ENCODE assay signal across 8 cellular contexts in genomic region chr3:72996121-72996472, GRCh38. TPM values are rescaled to one million over a fixed set of nuclear protein-coding genes. Genes with fewer than 3 reads are reported as not detected.
DNase-seq lines count a peak whose midpoint lies in the region; ATAC-seq, FAIRE-seq and TF ChIP-seq lines count a peak whose summit lies in the region.

No MANE protein-coding gene starts in this region.

- no peaks in the 10 kb centered on the region for H3K9me1 ChIP-seq in K562 (ENCODE audit: control insufficient read depth, insufficient read depth, low read length)

- TF ChIP-seq EP300 in K562 (IDR thresholded peaks at IDR 0.05; ENCODE audit: low read length), result no peak

- no peaks in the 10 kb centered on the region for H3K9me3 Mint-ChIP-seq in activated CD4-positive, alpha-beta T cell treated with anti-CD3 and anti-CD28 coated beads for 36 hours (ENCODE audit: low read depth)

- H3K27me3 Mint-ChIP-seq in activated CD4-positive, alpha-beta T cell treated with anti-CD3 and anti-CD28 coated beads for 36 hours, result no peaks in the 10 kb centered on the region

- H3K27me3 ChIP-seq in K562 (ENCODE audit: control insufficient read depth in 2 of 2, insufficient read depth in 2 of 2, low read length in 2 of 2) (no peaks in the 10 kb centered on the region), tibial artery (no peaks in the 10 kb centered on the region)

- DNase-seq in activated CD4-positive, alpha-beta T cell treated with anti-CD3 and anti-CD28 coated beads for 36 hours, result no peak
- no peak for DNase-seq in activated CD4-positive, alpha-beta T cell treated with anti-CD3 and anti-CD28 coated beads, Interleukin-2, amount 50 U/mL, for 4 hours
- no peak for DNase-seq in K562 (ENCODE audit: extremely low read depth in 1 of 4, low spot score in 3 of 4)
- peak in 1 of 2 donors; percentile 85 for DNase-seq in lower leg skin (ENCODE audit: low spot score in 2 of 2)
- peak in 1 of 2 donors; percentile 23 for DNase-seq in tibial artery
- no peak for DNase-seq in NCI-H82 treated with DMSO at 0.1 percent for 48 hours (lab: John Stamatoyannopoulos, UW; ENCODE audit: unreplicated experiment)

- H3K36me3 ChIP-seq in K562 (ENCODE audit: control insufficient read depth, insufficient read depth, low read length), result peaks cover 30% of the 10 kb centered on the region
- H3K36me3 ChIP-seq in tibial artery, result peaks cover 0 to 6% (median 0%) of the 10 kb centered on the region in 3 donors

- peaks cover 43% of the 10 kb centered on the region for H3K79me2 ChIP-seq in K562 (ENCODE audit: control insufficient read depth, insufficient read depth, low read length)

- FAIRE-seq in K562 (lab: Jason Lieb, UNC), result no peak

- H2AFZ ChIP-seq in K562 (ENCODE audit: low read depth, low read length), result peak overlapping the region; percentile 98

- CTCF ChIA-PET in activated CD4-positive, alpha-beta T cell treated with anti-CD3 and anti-CD28 coated beads for 36 hours (lab: Charles Lee), result interaction anchor here (5.9 kb wide), 1 partner anchor 60 kb away, joined by 29 read pairs; no protein-coding TSS in a partner anchor
- CTCF ChIA-PET in K562 (lab: Yijun Ruan, JAX; ENCODE audit: low intra/inter-chr PET ratio), result interaction anchor here (4.0 kb wide), 1 partner anchor 57 kb away, joined by 21 read pairs; no protein-coding TSS in a partner anchor

- peak overlapping the region; percentile 88 for H3K4me2 ChIP-seq in K562 (ENCODE audit: insufficient read depth, low read length)

- POLR2A ChIA-PET in activated CD4-positive, alpha-beta T cell treated with anti-CD3 and anti-CD28 coated beads for 36 hours (lab: Charles Lee), result no interaction called here
- POLR2A ChIA-PET in K562 (lab: Yijun Ruan, JAX), result interaction anchor here (0.7 to 2.0 kb wide), 3 partner anchors 14 to 365 kb away, joined by 3 to 12 read pairs (median 3); no protein-coding TSS in a partner anchor

- in situ Hi-C loops in K562 (cut with MboI), result no loop called here

- peak overlapping the region; percentile 85 for H3K4me3 Mint-ChIP-seq in activated CD4-positive, alpha-beta T cell treated with anti-CD3 and anti-CD28 coated beads for 36 hours

- H3K9me3 ChIP-seq in K562 (replicated peaks; ENCODE audit: control insufficient read depth, insufficient read depth, low read depth, low read length), result no peaks in the 10 kb centered on the region
- no peaks in the 10 kb centered on the region for H3K9me3 ChIP-seq in tibial artery

- peak overlapping the region; percentile 93 for H3K27ac Mint-ChIP-seq in activated CD4-positive, alpha-beta T cell treated with anti-CD3 and anti-CD28 coated beads for 36 hours

- H3K36me3 Mint-ChIP-seq in activated CD4-positive, alpha-beta T cell treated with anti-CD3 and anti-CD28 coated beads for 36 hours (ENCODE audit: low read depth), result peaks cover 30% of the 10 kb centered on the region

- ATAC-seq in activated CD4-positive, alpha-beta T cell treated with anti-CD3 and anti-CD28 coated beads for 36 hours, result no peak
- no peak for ATAC-seq in K562
- ATAC-seq in GM18909 (IDR thresholded peaks at IDR 0.05; ENCODE audit: poor library complexity, unreplicated experiment), result no peak
- ATAC-seq in HG03432 (IDR thresholded peaks at IDR 0.05; ENCODE audit: unreplicated experiment), result no peak

- peaks cover 31% of the 10 kb centered on the region for H3K4me1 Mint-ChIP-seq in activated CD4-positive, alpha-beta T cell treated with anti-CD3 and anti-CD28 coated beads for 36 hours

- H4K20me1 ChIP-seq in K562 (replicated peaks; ENCODE audit: control insufficient read depth, insufficient read depth, low read length), result peaks cover 17% of the 10 kb centered on the region

- BruUV-seq in K562 (replicated peaks; lab: Mats Ljungman, UMichigan), result TSS peak; percentile 72

- no peak for TF ChIP-seq RAD21 in K562 (CRISPR knock-in tag; conservative IDR thresholded peaks at IDR 0.05 in 1 of 2, IDR thresholded peaks at IDR 0.05 in 1 of 2)

- intact Hi-C loops in activated CD4-positive, alpha-beta T cell treated with anti-CD3 and anti-CD28 coated beads for 36 hours (cut with DNase I, micrococcal nuclease), result loop anchor here (1.0 to 10.0 kb wide), 6 partner anchors 19 to 1271 kb away; partner anchors contain the start of genes SHQ1 (in 2 of the 2) and EIF4E3 (in 1 of the 2)
- intact Hi-C loops in K562 (cut with micrococcal nuclease) (loop anchor here (5.0 kb wide), 2 partner anchors 61 to 109 kb away; partner anchors contain the start of gene GXYLT2), lower leg skin (cut with DNase I; ENCODE audit: low total_unique reads) (no loop called here), tibial artery (cut with DNase I; ENCODE audit: low total_unique reads) (loop anchor here (10.0 kb wide), 1 partner anchor 49 kb away; no protein-coding TSS in a partner anchor)

- WGBS in K562 (ENCODE audit: insufficient coverage, low coverage, missing lambda C conversion rate), result 67% methylated on average over 12 of the region's 20 CpGs
- 81 to 90% methylated on average over 20 of the region's 20 CpGs for WGBS in lower leg skin, 2 donors

- TF ChIP-seq CTCF in K562 (IDR thresholded peaks at IDR 0.05 in 2 of 3, conservative IDR thresholded peaks at IDR 0.05 in 1 of 3; ENCODE audit: insufficient read depth in 2 of 3, low read depth in 1 of 3, low read length in 3 of 3) (no peak), lower leg skin (IDR thresholded peaks at IDR 0.05) (no peak), tibial artery (IDR thresholded peaks at IDR 0.05) (no peak)

- TF ChIP-seq POLR2A in K562 (conservative IDR thresholded peaks at IDR 0.05), result no peak
- TF ChIP-seq POLR2A in lower leg skin (IDR thresholded peaks at IDR 0.05), result no peak

- peak overlapping the region; percentile 94 to 96; a peak in 3 of 4 replicates for H3K9ac ChIP-seq in K562 (ENCODE audit: insufficient read depth in 1 of 2, low read depth in 2 of 2, low read length in 2 of 2)

- H3K4me1 ChIP-seq in K562 (replicated peaks in 1 of 2; ENCODE audit: control insufficient read depth in 2 of 2, insufficient read depth in 2 of 2, low read length in 2 of 2) (peaks cover 13 to 24% of the 10 kb centered on the region in 2 experiments; a peak in 4 of 5 replicates), tibial artery (peaks cover 0 to 40% (median 21%) of the 10 kb centered on the region in 4 donors)

- H3K4me3 ChIP-seq in K562 (peak overlapping the region; percentile 85), lower leg skin (ENCODE audit: low read depth, poor library complexity, severe bottlenecking) (peak overlapping the region; percentile 47), tibial artery (peak overlapping the region; percentile 89 to 92)

- H3K27ac ChIP-seq in K562 (ENCODE audit: extremely low read depth, low read depth, low read length) (peak overlapping the region; percentile 96), tibial artery (peak overlapping the region; percentile 98)

TF ChIP-seq in K562, 482 proteins besides CTCF, POLR2A, EP300 and RAD21 (continues in another document):
- TF ChIP-seq GTF2E2 (tag; IDR thresholded peaks at IDR 0.05) (0 out of 2 replicates have a peak, but pooled peaks have one; percentile 2), L3MBTL2 (IDR thresholded peaks at IDR 0.05) (no peak)
- TF ChIP-seq, protein P1, sequence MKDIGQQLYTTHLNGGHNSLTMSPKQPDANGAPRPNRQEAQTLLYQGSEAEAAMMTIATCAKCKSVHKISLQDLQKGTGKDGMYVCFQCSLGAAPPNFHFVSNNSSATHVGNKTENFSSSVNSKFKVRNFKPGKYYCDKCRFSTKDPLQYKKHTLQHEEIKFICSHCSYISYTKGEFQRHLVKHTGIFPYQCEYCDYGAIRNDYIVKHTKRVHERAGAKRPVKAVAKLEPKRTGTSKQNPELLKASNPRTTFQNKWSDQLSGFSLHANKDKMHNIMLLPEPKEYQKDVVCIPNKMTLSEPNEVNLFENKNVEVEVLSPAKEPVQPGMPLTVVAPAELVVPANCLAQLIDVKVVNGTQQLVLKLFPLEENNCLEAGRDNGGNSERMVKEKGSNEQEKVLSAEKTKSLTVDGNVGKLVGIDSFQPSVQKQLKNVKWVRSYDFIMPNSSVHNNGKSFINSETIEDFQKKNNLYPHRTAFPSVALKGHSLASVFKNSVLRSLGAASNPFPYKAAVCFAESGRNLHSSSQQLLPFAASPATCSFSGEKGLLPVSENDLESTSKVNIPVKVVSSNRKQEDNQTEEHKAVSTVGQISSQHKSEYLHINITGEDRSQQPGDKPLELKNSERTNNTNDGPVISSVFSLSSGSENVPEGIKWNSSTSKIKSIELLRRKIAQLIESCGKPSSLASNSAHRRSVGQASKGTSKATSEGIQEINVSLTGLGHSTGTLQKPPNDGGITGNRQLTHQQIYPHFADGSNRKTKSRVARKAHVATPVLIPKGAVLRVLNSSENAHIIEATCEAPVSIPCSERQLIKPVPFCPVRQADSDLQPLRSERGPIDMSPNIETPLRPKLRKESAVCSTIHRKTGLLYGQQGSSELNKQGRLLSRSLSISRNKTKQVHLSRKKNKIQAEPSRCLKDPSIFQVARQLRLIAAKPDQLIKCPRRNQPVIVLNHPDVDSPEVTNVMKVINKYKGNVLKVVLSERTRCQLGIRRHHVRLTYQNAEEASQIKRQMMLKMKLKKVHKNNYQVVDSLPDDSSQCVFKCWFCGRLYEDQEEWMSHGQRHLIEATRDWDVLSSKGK (CRISPR knock-in tag; IDR thresholded peaks at IDR 0.05), result no peak

RNA-seq across cellular contexts. Expression of gene PPP4R2, which starts 0.5 kb away (rescaled TPM):
- total RNA-seq in activated CD4-positive, alpha-beta T cell treated with anti-CD3 and anti-CD28 coated beads for 36 hours, result 10 to 100 TPM; 75.1 to 91.5 TPM
- total RNA-seq in K562 (2011; cell fraction: chromatin; rRNA removed; ENCODE audit: low replicate concordance), result 13.1 and 47.8 TPM in 2 replicates
- total RNA-seq in K562 (2011; cell fraction: nucleolus; rRNA removed), result 9.3 TPM in 2 replicates
- total RNA-seq in K562 (2011; cell fraction: nucleoplasm; rRNA removed), result 21.8 and 28.9 TPM in 2 replicates
- 26.9 and 31.6 TPM in 2 replicates for total RNA-seq in K562 (2014; rRNA removed)
- total RNA-seq in K562 (2014; rRNA removed; fragmentation: Illumina TruSeq; extraction: Trizol), result 46.7 and 57.5 TPM in 2 replicates
- total RNA-seq in K562 (2015; rRNA removed; fragmentation: Illumina TruSeq; extraction: Trizol), result 34.9 and 38.7 TPM in 2 replicates
- 43.1 and 49.6 TPM in 2 replicates for total RNA-seq in K562 (2021)
- 17.0 and 32.1 TPM in 2 replicates for polyA plus RNA-seq in K562 (2011; rRNA removed)
- polyA plus RNA-seq in K562 (2011; cell fraction: cytosol; rRNA removed), result 2.3 and 5.1 TPM in 2 replicates
- polyA plus RNA-seq in K562 (2011; cell fraction: nucleus; rRNA removed), result 5.0 and 8.1 TPM in 2 replicates
- 15.2 and 21.6 TPM in 2 replicates for polyA plus RNA-seq in K562 (2012)
- polyA plus RNA-seq in K562 (2014; fragmentation: Illumina TruSeq; extraction: Trizol), result 23.2 and 27.4 TPM in 2 replicates
- polyA plus RNA-seq in K562 (2014; fragmentation: Nextera tagmentation; extraction: Ambion mirVana), result 10 to 100 TPM; 11.0 to 13.8 TPM
- polyA plus RNA-seq in K562 (2014; rRNA removed), result 19.4 and 20.0 TPM in 2 replicates
- 39.1 and 41.1 TPM in 2 replicates for polyA minus RNA-seq in K562 (2011; rRNA and poly(A)+ RNA removed)
- polyA minus RNA-seq in K562 (2011; cell fraction: cytosol; rRNA and poly(A)+ RNA removed), result 13.3 and 13.9 TPM in 2 replicates
- 7.9 and 18.3 TPM in 2 replicates for polyA minus RNA-seq in K562 (2011; cell fraction: nucleus; rRNA and poly(A)+ RNA removed)
- total RNA-seq in lower leg skin, result 10 to 100 TPM; 29.3 to 34.9 (median 30.7) TPM
